Comparison of ENCODE assay signal across 9 cellular contexts in the genomic region with DNA sequence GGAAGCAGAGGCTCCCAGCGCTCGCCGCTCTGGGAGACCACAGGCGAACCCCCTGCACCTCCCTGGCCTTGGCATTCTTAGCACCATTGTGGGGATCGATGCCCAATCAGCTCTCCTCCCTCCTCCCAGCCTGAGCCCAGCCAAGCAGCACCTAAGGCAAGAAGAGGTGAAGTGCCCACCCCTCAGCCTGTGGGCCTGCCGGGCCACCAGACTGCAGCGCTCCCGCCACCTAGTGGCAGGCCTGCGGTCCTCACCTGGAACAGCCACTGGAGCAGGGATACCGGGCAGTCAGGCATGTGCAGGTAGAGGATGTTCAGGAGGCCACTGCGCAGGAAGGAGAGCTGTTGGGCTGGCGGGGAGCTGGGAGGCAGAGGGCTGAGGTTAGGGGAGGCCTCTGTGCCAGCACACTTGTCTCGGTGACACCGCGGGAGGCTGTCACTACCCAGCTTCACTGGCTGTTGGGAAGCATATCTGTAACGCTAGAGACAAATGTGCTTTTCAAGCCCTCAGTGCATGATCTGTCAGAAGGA. TPM values are rescaled to one million over a fixed set of nuclear protein-coding genes. Genes with fewer than 3 reads are reported as not detected.
A peak's percentile ranks its signal among the peaks of the same experiment; 100 is the strongest.
DNase-seq lines count a peak whose midpoint lies in the region; ATAC-seq, FAIRE-seq and TF ChIP-seq lines count a peak whose summit lies in the region.
"Had no signal": no experiment of that assay in that cellular context is flagged by ENCODE, and none has a peak within 500 bp of the region (broad histone marks: within the 10 kb centered on the region; RNA-seq: fewer than 3 reads in every experiment).

No MANE protein-coding gene starts in this region.

- TF ChIP-seq EP300 in ovary (IDR thresholded peaks at IDR 0.05): no peak

- no peaks in the 10 kb centered on the region for H3K36me3 ChIP-seq in MG63
- H3K36me3 ChIP-seq in SJSA1: no peaks in the 10 kb centered on the region
- H3K36me3 ChIP-seq in ovary: no peaks in the 10 kb centered on the region
- H3K36me3 ChIP-seq in tibial artery: no peaks in the 10 kb centered on the region

- no peak overlapping the region for H3K4me3 ChIP-seq in MG63
- no peak overlapping the region for H3K4me3 ChIP-seq in SJSA1
- H3K4me3 ChIP-seq in ovary: no peak overlapping the region
- H3K4me3 ChIP-seq in tibial artery: no peak overlapping the region

- no peaks in the 10 kb centered on the region for H3K27me3 ChIP-seq in MG63
- H3K27me3 ChIP-seq in SJSA1 (replicated peaks): no peaks in the 10 kb centered on the region
- no peaks in the 10 kb centered on the region for H3K27me3 ChIP-seq in ovary
- peaks cover 0 to 30% of the 10 kb centered on the region in 2 donors for H3K27me3 ChIP-seq in tibial artery

- FAIRE-seq in GM12892 (lab: Jason Lieb, UNC): peak; percentile 74

- peaks cover 11% of the 10 kb centered on the region for H3K4me1 ChIP-seq in SJSA1 (replicated peaks)
- H3K4me1 ChIP-seq in ovary (ENCODE audit: insufficient read depth): peaks cover 34% of the 10 kb centered on the region
- peaks cover 0 to 18% (median 9%) of the 10 kb centered on the region in 4 donors for H3K4me1 ChIP-seq in tibial artery

- H3K9me3 ChIP-seq in MG63: no peaks in the 10 kb centered on the region
- H3K9me3 ChIP-seq in SJSA1 (replicated peaks): no peaks in the 10 kb centered on the region
- H3K9me3 ChIP-seq in ovary: no peaks in the 10 kb centered on the region
- H3K9me3 ChIP-seq in tibial artery: no peaks in the 10 kb centered on the region

- ATAC-seq in HG02973 (IDR thresholded peaks at IDR 0.05; ENCODE audit: unreplicated experiment): no peak

- DNase-seq in GM12892 (ENCODE audit: insufficient read length) (peak; percentile 84), MG63 (peak; percentile 56), SJSA1 (ENCODE audit: low read depth in 1 of 2, low spot score in 2 of 2) (peak; percentile 23 to 58), globus pallidus (ENCODE audit: low spot score) (peak; percentile 88), ovary (peak; percentile 76 to 82 (median 78)), tibial artery (peak; percentile 68 to 84)
- DNase-seq in activated gamma-delta T cell treated with anti-CD3 and anti-CD28 coated beads, Interleukin-2, amount 50 U/mL, for 16 hours (ENCODE audit: low read depth): peak; percentile 59

- no peak overlapping the region for H3K27ac ChIP-seq in SJSA1
- H3K27ac ChIP-seq in ovary: peak overlapping the region in 1 of 2 donors; percentile 6
- H3K27ac ChIP-seq in tibial artery: no peak overlapping the region

- 34 to 39% (median 37%) methylated on average over 16 of the region's 16 CpGs for WGBS in ovary, 3 donors

- intact Hi-C loops in ovary (cut with DNase I): loop anchor here in 3 of 4 donors (2.0 to 10.0 kb wide), 6 partner anchors 46 to 416 kb away; a partner anchor contains a TSS
- intact Hi-C loops in tibial artery (cut with DNase I; ENCODE audit: low total_unique reads): loop anchor here (2.0 kb wide), 1 partner anchor 94 kb away; no protein-coding TSS in a partner anchor

- TF ChIP-seq CTCF in ovary (IDR thresholded peaks at IDR 0.05): peak; percentile 84 to 92 (median 89)
- peak; percentile 93 to 94 for TF ChIP-seq CTCF in tibial artery (IDR thresholded peaks at IDR 0.05)

- TF ChIP-seq POLR2A in GM12892 (IDR thresholded peaks at IDR 0.05; ENCODE audit: low read depth, low read length) (no peak), ovary (IDR thresholded peaks at IDR 0.05) (peak; percentile 12)

RNA-seq across cellular contexts. Expression of a gene that starts 35.2 kb away (rescaled TPM):
- not detected for polyA plus RNA-seq in GM12892 (2012; ENCODE audit: missing spikeins)
- total RNA-seq in MG63 (2014; rRNA removed; shearing (Covaris generic); ENCODE audit: low replicate concordance): not detected in 2 replicates
- total RNA-seq in SJSA1 (2014; rRNA removed; shearing (Covaris generic)): not detected in 2 replicates
- total RNA-seq in ovary: 1 to 10 TPM in 3 of 7 donors, under 1 TPM in 2, not detected in 2; 0.40 to 6.5 (median 1.3) TPM
- polyA plus RNA-seq in ovary: under 1 TPM in 1 of 2 donors, not detected in 1; 0.28 TPM
- total RNA-seq: pulmonary artery endothelial cell had no signal
